In the genomic region with DNA sequence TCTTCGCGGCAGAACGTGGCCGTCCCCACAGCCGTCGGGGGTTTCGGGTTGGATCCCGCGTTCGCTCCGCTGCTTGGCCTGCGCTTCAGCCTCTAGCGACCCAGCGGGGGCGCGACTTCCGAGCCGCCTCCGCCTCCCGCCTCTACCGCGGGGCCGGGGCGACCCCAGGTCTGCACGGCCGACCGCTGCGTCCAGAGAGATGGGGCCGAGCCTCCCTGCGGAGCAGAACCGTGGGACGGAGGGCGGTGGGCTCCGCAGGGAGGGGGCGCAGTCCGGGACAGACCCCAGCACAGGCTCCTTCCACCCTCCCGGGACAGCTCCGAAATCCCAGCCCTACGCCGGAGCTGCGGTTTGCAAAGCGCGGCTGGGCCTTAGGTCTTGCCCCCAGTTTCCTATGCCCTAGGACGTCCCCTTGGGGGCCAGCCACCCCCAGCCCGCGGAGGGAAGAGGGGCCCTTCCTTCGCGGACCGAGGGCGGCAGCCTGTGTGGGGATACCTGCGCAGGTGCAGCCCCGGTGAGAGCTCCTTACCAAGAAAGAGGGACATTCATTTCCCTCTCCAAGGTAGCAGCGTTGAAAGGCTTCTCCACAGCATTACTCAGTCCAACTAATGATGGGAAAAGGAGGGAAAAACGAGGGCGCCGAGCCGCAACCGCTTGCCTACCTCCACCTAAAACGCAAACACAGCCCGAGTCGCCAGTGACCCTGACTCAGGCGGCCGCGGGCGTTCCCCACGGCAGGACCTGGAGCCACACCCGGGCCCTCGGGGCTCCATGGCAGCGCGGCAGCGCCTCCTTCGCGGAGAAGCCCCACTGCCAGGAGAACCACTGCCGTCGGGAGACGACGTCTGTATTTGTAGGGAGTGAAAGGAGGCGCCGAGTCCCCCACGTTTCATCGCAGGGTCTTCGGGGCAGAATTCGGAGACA, we compare ENCODE assay signal across 18 cellular contexts.
DNase-seq lines count a peak whose midpoint lies in the region; TF ChIP-seq lines count a peak whose summit lies in the region.
"Had no signal": no experiment of that assay in that cellular context is flagged by ENCODE, and none has a peak within 500 bp of the region (broad histone marks: within the 10 kb centered on the region; RNA-seq: fewer than 3 reads in every experiment).

No MANE protein-coding gene starts in this region.

- H3K36me3 ChIP-seq in HUES48 (ENCODE audit: control insufficient read depth, insufficient read depth, low read length) (no peaks in the 10 kb centered on the region), iPS-15b (ENCODE audit: control insufficient read depth, insufficient read depth, low read length) (no peaks in the 10 kb centered on the region), suprapubic skin (no peaks in the 10 kb centered on the region), BE2C (no peaks in the 10 kb centered on the region)
- H3K36me3 ChIP-seq: Peyer's patch had no signal

- no peak overlapping the region for H3K9ac ChIP-seq in HUES48 (ENCODE audit: low read depth, low read length)
- no peak overlapping the region for H3K9ac ChIP-seq in iPS-15b (ENCODE audit: low read depth, low read length)

- H3K4me3 ChIP-seq in HUES48 (ENCODE audit: low read depth, low read length) (peak overlapping the region; percentile 40; the same call in 1 of the 2 replicates), iPS-15b (ENCODE audit: low read depth, low read length) (peak overlapping the region; percentile 22), suprapubic skin (no peak overlapping the region), BE2C (ENCODE audit: low read depth, low read length) (no peak overlapping the region)
- H3K4me3 ChIP-seq: Peyer's patch had no signal

- DNase-seq in COLO668 (lab: John Stamatoyannopoulos, UW; ENCODE audit: unreplicated experiment) (peak; percentile 20), retina (peak; percentile 22), suprapubic skin (ENCODE audit: low spot score in 2 of 2) (no peak), BE2C (no peak)
- DNase-seq in stimulated activated CD4-positive, alpha-beta T cell treated with anti-CD3 and anti-CD28 coated beads, Interleukin-2, amount 100 ng/mL, for 24 hours = no peak
- no peak for DNase-seq in stimulated activated CD4-positive, alpha-beta T cell treated with anti-CD3 and anti-CD28 coated beads, Interleukin-2, amount 100 ng/mL, for 48 hours
- DNase-seq: DMS79 treated with DMSO at 0.1 percent for 48 hours, GF-D8, Kasumi-1, NCI-H1417, NCI-H1930, NCI-H2171 treated with DMSO at 0.1 percent for 48 hours, NCI-H510A, Peyer's patch, SHP77 had no signal

- no peaks in the 10 kb centered on the region for H3K4me1 ChIP-seq in HUES48 (ENCODE audit: control insufficient read depth, insufficient read depth, low read length)
- no peaks in the 10 kb centered on the region for H3K4me1 ChIP-seq in iPS-15b (ENCODE audit: control insufficient read depth, insufficient read depth, low read length)
- peaks cover 3% of the 10 kb centered on the region for H3K4me1 ChIP-seq in suprapubic skin
- H3K4me1 ChIP-seq in BE2C = no peaks in the 10 kb centered on the region
- H3K4me1 ChIP-seq: Peyer's patch had no signal

- no peak for TF ChIP-seq POLR2A in suprapubic skin (IDR thresholded peaks at IDR 0.05)

- TF ChIP-seq CTCF in suprapubic skin (IDR thresholded peaks at IDR 0.05) (no peak), BE2C (IDR thresholded peaks at IDR 0.05; ENCODE audit: low read depth, low read length) (no peak)

- H3K27ac ChIP-seq in HUES48 (ENCODE audit: low read depth, low read length) = no peak overlapping the region
- no peak overlapping the region for H3K27ac ChIP-seq in suprapubic skin
- H3K27ac ChIP-seq: C4-2B, Peyer's patch had no signal

- H3K27me3 ChIP-seq in HUES48 (ENCODE audit: control insufficient read depth, insufficient read depth, low read length) (peaks cover 35% of the 10 kb centered on the region), iPS-15b (ENCODE audit: control insufficient read depth, insufficient read depth, low read length) (peaks cover 37% of the 10 kb centered on the region), suprapubic skin (peaks cover 48% of the 10 kb centered on the region), BE2C (no peaks in the 10 kb centered on the region)
- H3K27me3 ChIP-seq: Peyer's patch had no signal

- peaks cover 18% of the 10 kb centered on the region for H3K9me3 ChIP-seq in HUES48 (ENCODE audit: control insufficient read depth, insufficient read depth, low read length)
- peaks cover 6% of the 10 kb centered on the region for H3K9me3 ChIP-seq in iPS-15b (ENCODE audit: control insufficient read depth, insufficient read depth, low read length)
- no peaks in the 10 kb centered on the region for H3K9me3 ChIP-seq in suprapubic skin
- H3K9me3 ChIP-seq in BE2C = peaks cover 3% of the 10 kb centered on the region; the same call in 1 of the 2 replicates

- no peak for TF ChIP-seq EP300 in suprapubic skin (IDR thresholded peaks at IDR 0.05)

- 26% methylated on average over 37 of the region's 83 CpGs for WGBS in suprapubic skin

Comparison
In these comparisons a context has a peak if more than half of its experiments do, and no peak if none do; other contexts are left out.
1. DNase-seq: peak in COLO668 (single experiment) and retina (single experiment); none in suprapubic skin (0 of 2), BE2C (single experiment), stimulated activated CD4-positive, alpha-beta T cell treated with anti-CD3 and anti-CD28 coated beads, Interleukin-2, amount 100 ng/mL, for 24 hours (0 of 2) and stimulated activated CD4-positive, alpha-beta T cell treated with anti-CD3 and anti-CD28 coated beads, Interleukin-2, amount 100 ng/mL, for 48 hours (0 of 2).
2. H3K4me3 ChIP-seq: peak in HUES48 (single experiment) and iPS-15b (single experiment); none in suprapubic skin (single experiment) and BE2C (single experiment).